8 cellular contexts compared by ENCODE assay signal in the genomic region with DNA sequence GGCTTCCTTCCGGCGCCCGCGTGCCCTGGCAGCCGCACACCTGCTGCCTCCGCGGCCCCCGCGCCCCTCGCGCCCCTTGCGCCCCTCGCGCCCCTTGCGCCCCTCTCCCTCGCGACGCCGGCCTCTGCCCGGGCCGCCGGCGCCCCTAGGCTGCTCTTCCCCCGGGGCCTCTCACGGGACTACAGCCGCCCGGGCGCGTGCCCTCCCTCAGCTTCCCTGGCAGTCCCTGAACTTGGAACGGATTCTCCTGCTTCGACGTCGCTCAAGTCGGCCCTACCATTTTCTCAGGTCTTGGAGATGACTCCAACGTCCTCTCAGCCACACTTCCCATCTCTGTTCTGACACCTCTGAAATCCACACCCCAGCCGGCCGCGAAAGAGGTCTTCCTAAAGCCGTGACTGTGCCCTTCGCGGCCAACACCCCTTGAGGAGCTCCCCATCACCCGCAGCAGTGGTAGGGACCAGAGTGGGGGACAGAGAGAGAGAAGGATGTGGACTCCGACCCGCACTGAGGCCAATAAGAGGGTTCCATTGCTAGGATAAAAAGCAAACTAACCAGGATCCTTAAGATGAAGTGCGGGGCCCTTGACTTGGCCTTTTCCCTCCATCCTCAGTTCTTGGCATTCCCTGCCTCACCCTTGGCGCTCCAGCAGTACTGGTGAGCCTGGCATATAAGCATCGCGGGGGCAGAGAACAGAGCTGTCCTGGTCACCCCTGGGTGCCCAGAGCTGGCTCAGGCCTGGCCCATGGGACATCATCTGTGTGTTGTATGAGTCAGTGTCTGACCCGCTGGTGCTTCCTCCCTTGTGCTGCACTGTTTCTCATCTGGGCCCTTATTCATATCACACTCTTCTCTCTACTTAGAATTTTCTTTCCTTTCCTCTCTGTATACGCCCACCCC. TPM values are rescaled to one million over a fixed set of nuclear protein-coding genes. Genes with fewer than 3 reads are reported as not detected.
DNase-seq lines count a peak whose midpoint lies in the region; ATAC-seq and TF ChIP-seq lines count a peak whose summit lies in the region.

No MANE protein-coding gene starts in this region.

- H3K27ac ChIP-seq in thymus (ENCODE audit: low read depth), result no peak overlapping the region

- TF ChIP-seq CTCF in CD14-positive monocyte (IDR thresholded peaks at IDR 0.05), result no peak

- H3K27ac Mint-ChIP-seq in CD14-positive monocyte, result peak overlapping the region in 1 of 7 donors; percentile 31
- no peak overlapping the region for H3K27ac Mint-ChIP-seq in activated naive CD8-positive, alpha-beta T cell treated with anti-CD3 and anti-CD28 coated beads, Interleukin-2, amount 50 U/mL, for 24 hours

- intact Hi-C loops in CD14-positive monocyte (cut with micrococcal nuclease), result loop anchor here (10.0 kb wide), 1 partner anchor 229 kb away; the partner anchor contains the start of genes LRSAM1 (in 2 of the 2) and RPL12 (in 2 of the 2)

- peaks cover 34% of the 10 kb centered on the region for H3K27me3 ChIP-seq in thymus (ENCODE audit: control insufficient read depth, insufficient read depth)

- no peak for DNase-seq in CD14-positive monocyte (ENCODE audit: low spot score)
- DNase-seq in activated naive CD8-positive, alpha-beta T cell treated with anti-CD3 and anti-CD28 coated beads, Interleukin-2, amount 50 U/mL, for 24 hours, result no peak
- peak; percentile 54 for DNase-seq in left kidney (ENCODE audit: low read depth, low spot score)

- H3K36me3 ChIP-seq in thymus (ENCODE audit: control insufficient read depth, insufficient read depth), result no peaks in the 10 kb centered on the region

- H3K36me3 Mint-ChIP-seq in CD14-positive monocyte, result peaks cover 3 to 9% of the 10 kb centered on the region in 2 donors
- H3K36me3 Mint-ChIP-seq in activated naive CD8-positive, alpha-beta T cell treated with anti-CD3 and anti-CD28 coated beads, Interleukin-2, amount 50 U/mL, for 24 hours (ENCODE audit: low read depth), result no peaks in the 10 kb centered on the region

- peaks cover 3% of the 10 kb centered on the region for H3K9me3 ChIP-seq in thymus (ENCODE audit: control insufficient read depth)

- WGBS in thymus, result 33% methylated on average over 50 of the region's 50 CpGs

- peak overlapping the region; percentile 79 to 90 for H3K4me3 Mint-ChIP-seq in CD14-positive monocyte
- peak overlapping the region; percentile 80 for H3K4me3 Mint-ChIP-seq in activated naive CD8-positive, alpha-beta T cell treated with anti-CD3 and anti-CD28 coated beads, Interleukin-2, amount 50 U/mL, for 24 hours

- H3K27me3 Mint-ChIP-seq in CD14-positive monocyte (ENCODE audit: low read depth in 3 of 3), result peaks cover 37 to 54% (median 43%) of the 10 kb centered on the region in 3 donors
- peaks cover 20% of the 10 kb centered on the region for H3K27me3 Mint-ChIP-seq in activated naive CD8-positive, alpha-beta T cell treated with anti-CD3 and anti-CD28 coated beads, Interleukin-2, amount 50 U/mL, for 24 hours

- peaks cover 17% of the 10 kb centered on the region for H3K4me1 Mint-ChIP-seq in CD14-positive monocyte
- H3K4me1 Mint-ChIP-seq in activated naive CD8-positive, alpha-beta T cell treated with anti-CD3 and anti-CD28 coated beads, Interleukin-2, amount 50 U/mL, for 24 hours, result peaks cover 23% of the 10 kb centered on the region

- H3K4me3 ChIP-seq in thymus (ENCODE audit: low read length), result peak overlapping the region; percentile 60

- peaks cover 11% of the 10 kb centered on the region for H3K4me1 ChIP-seq in thymus (ENCODE audit: control insufficient read depth, insufficient read depth, low read length)

- ATAC-seq in HG02588 (IDR thresholded peaks at IDR 0.05; ENCODE audit: unreplicated experiment) (peak; percentile 1), HG02970 (IDR thresholded peaks at IDR 0.05; ENCODE audit: low FRiP score, unreplicated experiment) (no peak), HG02973 (IDR thresholded peaks at IDR 0.05; ENCODE audit: unreplicated experiment) (no peak), HG03196 (IDR thresholded peaks at IDR 0.05; ENCODE audit: unreplicated experiment) (no peak)
- no peak for ATAC-seq in activated naive CD8-positive, alpha-beta T cell treated with anti-CD3 and anti-CD28 coated beads, Interleukin-2, amount 50 U/mL, for 24 hours

- H3K9me3 Mint-ChIP-seq in CD14-positive monocyte, result peaks cover 0 to 12% (median 3%) of the 10 kb centered on the region in 7 donors
- H3K9me3 Mint-ChIP-seq in activated naive CD8-positive, alpha-beta T cell treated with anti-CD3 and anti-CD28 coated beads, Interleukin-2, amount 50 U/mL, for 24 hours, result no peaks in the 10 kb centered on the region

RNA-seq across cellular contexts. Expression of gene GARNL3, which starts 38.6 kb away (rescaled TPM):
- polyA plus RNA-seq in CD14-positive monocyte (under 1 TPM; 0.39 to 0.94 TPM), thymus (1.5 TPM)
